Comparison of ENCODE assay signal across 1 cellular context in genomic region chr4:154344686-154345085, GRCh38.
TF ChIP-seq lines count a peak whose summit lies in the region.

No MANE protein-coding gene starts in this region.

TF ChIP-seq in SK-N-SH treated with all-trans-retinoic acid at 6 μM for 48 hours, 23 proteins besides CTCF, POLR2A, EP300 and RAD21 (continued from another document):
- TF ChIP-seq CREB5 (CRISPR knock-in tag; IDR thresholded peaks at IDR 0.05; ENCODE audit: low read depth), result no peak
